19 cellular contexts compared by ENCODE assay signal in the genomic region with DNA sequence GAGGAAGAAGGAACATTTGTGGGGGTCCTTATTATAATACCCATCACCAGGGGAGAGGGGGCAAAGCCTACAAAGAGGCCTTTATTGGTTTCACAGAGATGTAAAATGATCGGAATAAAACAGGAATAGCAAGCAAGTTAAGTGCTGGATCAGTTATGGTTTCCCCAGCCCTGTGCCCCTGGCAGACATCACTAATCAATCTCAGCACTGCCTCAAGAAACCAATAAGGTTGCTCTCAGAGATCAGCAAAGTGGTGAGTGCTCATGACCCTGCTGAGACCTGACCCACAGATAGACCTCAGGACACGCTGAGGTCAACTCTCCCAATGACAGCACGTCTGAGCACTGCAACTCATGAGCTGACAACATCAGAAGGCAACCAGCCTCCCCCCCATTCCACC.
A peak's percentile ranks its signal among the peaks of the same experiment; 100 is the strongest.
DNase-seq lines count a peak whose midpoint lies in the region; ATAC-seq and TF ChIP-seq lines count a peak whose summit lies in the region.
"Had no signal": no experiment of that assay in that cellular context is flagged by ENCODE, and none has a peak within 500 bp of the region (broad histone marks: within the 10 kb centered on the region; RNA-seq: fewer than 3 reads in every experiment).

No MANE protein-coding gene starts in this region.

- H3K9me3 Mint-ChIP-seq in activated CD4-positive, alpha-beta T cell treated with anti-CD3 and anti-CD28 coated beads for 36 hours (ENCODE audit: low read depth), result no peaks in the 10 kb centered on the region
- no peaks in the 10 kb centered on the region for H3K9me3 Mint-ChIP-seq in HFFc6
- H3K9me3 Mint-ChIP-seq: CD8-positive, alpha-beta T cell had no signal

- H3K9me3 ChIP-seq in left ventricle myocardium inferior (replicated peaks), result no peaks in the 10 kb centered on the region
- H3K9me3 ChIP-seq in hepatocyte (ENCODE audit: low read depth), result no peaks in the 10 kb centered on the region
- no peaks in the 10 kb centered on the region for H3K9me3 ChIP-seq in sigmoid colon
- H3K9me3 ChIP-seq: Peyer's patch had no signal

- no peaks in the 10 kb centered on the region for H3K36me3 ChIP-seq in left ventricle myocardium inferior
- H3K36me3 ChIP-seq in hepatocyte (replicated peaks; ENCODE audit: insufficient read depth, low read depth), result no peaks in the 10 kb centered on the region
- H3K36me3 ChIP-seq in sigmoid colon, result no peaks in the 10 kb centered on the region
- H3K36me3 ChIP-seq: Peyer's patch had no signal

- H4K20me1 ChIP-seq in hepatocyte (ENCODE audit: insufficient read depth, poor library complexity, severe bottlenecking), result no peaks in the 10 kb centered on the region

- ATAC-seq in left cardiac atrium (no peak), HG03469 (IDR thresholded peaks at IDR 0.05; ENCODE audit: unreplicated experiment) (no peak)
- no peak for ATAC-seq in activated CD4-positive, alpha-beta T cell treated with anti-CD3 and anti-CD28 coated beads for 36 hours
- ATAC-seq: CD8-positive, alpha-beta T cell had no signal

- H3K4me3 Mint-ChIP-seq in activated CD4-positive, alpha-beta T cell treated with anti-CD3 and anti-CD28 coated beads for 36 hours, result no peak overlapping the region
- no peak overlapping the region for H3K4me3 Mint-ChIP-seq in HFFc6
- H3K4me3 Mint-ChIP-seq: CD8-positive, alpha-beta T cell; IgD-negative memory B cell had no signal

- CTCF ChIA-PET in activated CD4-positive, alpha-beta T cell treated with anti-CD3 and anti-CD28 coated beads for 36 hours (lab: Charles Lee), result interaction anchor here (0.7 kb wide), 1 partner anchor 189 kb away, joined by 3 read pairs; no protein-coding TSS in a partner anchor

- peak overlapping the region; percentile 55 for H3K27ac ChIP-seq in left ventricle myocardium inferior (replicated peaks)
- peak overlapping the region; percentile 86 for H3K27ac ChIP-seq in hepatocyte
- H3K27ac ChIP-seq in sigmoid colon, result peak overlapping the region in 3 of 4 donors; percentile 53 to 70 (median 60)
- H3K27ac ChIP-seq: 22Rv1 had no signal

- DNase-seq in left ventricle myocardium inferior (no peak), left cardiac atrium (no peak), hepatocyte (ENCODE audit: low spot score) (no peak), sigmoid colon (no peak), HFFc6 (no peak)
- no peak for DNase-seq in activated CD4-positive, alpha-beta T cell treated with anti-CD3 and anti-CD28 coated beads for 48 hours
- no peak for DNase-seq in activated CD4-positive, alpha-beta T cell treated with anti-CD3 and anti-CD28 coated beads for 36 hours
- DNase-seq: CD8-positive, alpha-beta T cell; DMS79 treated with DMSO at 0.1 percent for 48 hours; GDM1; NCI-H1417 treated with DMSO at 0.1 percent for 48 hours; NCI-H2029 treated with DMSO at 0.1 percent for 48 hours; NCI-H510A; NCI-H82; Peyer's patch; Right ventricle myocardium superior had no signal

- POLR2A ChIA-PET in activated CD4-positive, alpha-beta T cell treated with anti-CD3 and anti-CD28 coated beads for 36 hours (lab: Charles Lee), result no interaction called here

- H3K4me3 ChIP-seq in left ventricle myocardium inferior (no peak overlapping the region), hepatocyte (no peak overlapping the region), sigmoid colon (no peak overlapping the region)
- H3K4me3 ChIP-seq: Peyer's patch had no signal

- H3K27me3 ChIP-seq in left ventricle myocardium inferior (ENCODE audit: low read depth) (peaks cover 39% of the 10 kb centered on the region), hepatocyte (no peaks in the 10 kb centered on the region), sigmoid colon (no peaks in the 10 kb centered on the region)
- H3K27me3 ChIP-seq: Peyer's patch had no signal

- H3K4me1 ChIP-seq in left ventricle myocardium inferior (no peaks in the 10 kb centered on the region), hepatocyte (ENCODE audit: insufficient read depth) (peaks cover 28% of the 10 kb centered on the region), sigmoid colon (peaks cover 0 to 14% (median 6%) of the 10 kb centered on the region in 4 donors)
- H3K4me1 ChIP-seq: Peyer's patch had no signal

- no peak overlapping the region for H3K27ac Mint-ChIP-seq in activated CD4-positive, alpha-beta T cell treated with anti-CD3 and anti-CD28 coated beads for 36 hours
- H3K27ac Mint-ChIP-seq in HFFc6, result no peak overlapping the region
- H3K27ac Mint-ChIP-seq: CD8-positive, alpha-beta T cell; IgD-negative memory B cell had no signal

- no peaks in the 10 kb centered on the region for H3K27me3 Mint-ChIP-seq in activated CD4-positive, alpha-beta T cell treated with anti-CD3 and anti-CD28 coated beads for 36 hours
- peaks cover 5% of the 10 kb centered on the region for H3K27me3 Mint-ChIP-seq in HFFc6 (ENCODE audit: insufficient read depth)

- H3K9me2 ChIP-seq in hepatocyte (replicated peaks; ENCODE audit: insufficient read depth), result no peaks in the 10 kb centered on the region

- TF ChIP-seq POLR2A in sigmoid colon (IDR thresholded peaks at IDR 0.05), result no peak

- 79% methylated on average over 3 of the region's 3 CpGs for WGBS in hepatocyte (ENCODE audit: low lambda C conversion rate, missing lambda C conversion rate)
- WGBS in sigmoid colon, 2 donors, result 88 to 92% methylated on average over 3 of the region's 3 CpGs

- H3K36me3 Mint-ChIP-seq in activated CD4-positive, alpha-beta T cell treated with anti-CD3 and anti-CD28 coated beads for 36 hours (ENCODE audit: low read depth), result no peaks in the 10 kb centered on the region
- no peaks in the 10 kb centered on the region for H3K36me3 Mint-ChIP-seq in HFFc6 (ENCODE audit: low read depth)
- H3K36me3 Mint-ChIP-seq: CD8-positive, alpha-beta T cell; IgD-negative memory B cell had no signal

- no peaks in the 10 kb centered on the region for H3K4me1 Mint-ChIP-seq in activated CD4-positive, alpha-beta T cell treated with anti-CD3 and anti-CD28 coated beads for 36 hours
- no peaks in the 10 kb centered on the region for H3K4me1 Mint-ChIP-seq in HFFc6 (ENCODE audit: low read depth)
- H3K4me1 Mint-ChIP-seq: IgD-negative memory B cell had no signal

- H2AFZ ChIP-seq in hepatocyte, result no peak overlapping the region

- H3K4me2 ChIP-seq in hepatocyte, result peak overlapping the region; percentile 49

- TF ChIP-seq EP300 in sigmoid colon (IDR thresholded peaks at IDR 0.05), result no peak

- no peaks in the 10 kb centered on the region for H3K79me2 ChIP-seq in hepatocyte

- intact Hi-C loops in left ventricle myocardium inferior (cut with micrococcal nuclease) (no loop called here), left cardiac atrium (cut with DNase I) (no loop called here), sigmoid colon (cut with DNase I) (no loop called here)
- intact Hi-C loops in activated CD4-positive, alpha-beta T cell treated with anti-CD3 and anti-CD28 coated beads for 36 hours (cut with DNase I, micrococcal nuclease), result no loop called here

- TF ChIP-seq CTCF in left ventricle myocardium inferior (IDR thresholded peaks at IDR 0.05; ENCODE audit: borderline replicate concordance) (no peak), hepatocyte (IDR thresholded peaks at IDR 0.05; ENCODE audit: poor library complexity) (no peak), sigmoid colon (IDR thresholded peaks at IDR 0.05) (no peak), HFFc6 (IDR thresholded peaks at IDR 0.05) (no peak)
